In the genomic region with DNA sequence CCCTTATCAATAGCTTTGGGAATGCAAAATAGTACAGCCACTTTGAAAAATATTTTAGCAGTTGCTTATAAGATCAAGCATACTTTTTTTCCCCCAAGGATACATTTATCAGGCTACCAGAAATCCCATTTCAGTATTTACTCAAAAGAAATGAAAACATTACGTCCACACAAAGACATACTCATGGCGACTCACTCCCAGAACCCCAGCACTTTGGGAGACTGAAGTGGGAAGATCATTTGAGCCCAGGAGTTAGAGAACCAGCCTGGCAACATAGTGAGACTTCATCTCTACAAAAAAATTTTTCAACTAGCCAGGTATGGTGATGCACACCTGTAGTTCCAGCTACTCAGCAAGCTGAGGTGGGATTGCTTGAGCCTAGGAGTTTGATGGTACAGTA, we compare ENCODE assay signal across 2 cellular contexts.
TF ChIP-seq lines count a peak whose summit lies in the region.

No MANE protein-coding gene starts in this region.

TF ChIP-seq in A549, 52 proteins besides CTCF, POLR2A, EP300 and RAD21:
- TF ChIP-seq FOSL2 (IDR thresholded peaks at IDR 0.05) (no peak), FOSL2 (CRISPR knock-in tag; IDR thresholded peaks at IDR 0.05) (peak; percentile 24; the same call in 1 of the 2 replicates), USF2 (IDR thresholded peaks at IDR 0.05) (no peak)

TF ChIP-seq in IMR-90, 13 proteins besides CTCF, POLR2A, EP300 and RAD21:
- no peak for TF ChIP-seq USF2 (IDR thresholded peaks at IDR 0.05; ENCODE audit: low read depth, low read length)
- TF ChIP-seq RCOR1 (IDR thresholded peaks at IDR 0.05; ENCODE audit: insufficient replicate concordance, low read length) = no peak
- TF ChIP-seq CEBPB (IDR thresholded peaks at IDR 0.05; ENCODE audit: low read depth, low read length) = no peak
- no peak for TF ChIP-seq SMC3 (IDR thresholded peaks at IDR 0.05; ENCODE audit: low read depth, low read length)
- no peak for TF ChIP-seq NFE2L2 (IDR thresholded peaks at IDR 0.05; ENCODE audit: low read depth, low read length)
- TF ChIP-seq FOS (IDR thresholded peaks at IDR 0.05; ENCODE audit: low read depth, low read length) = no peak
- TF ChIP-seq MAFK (IDR thresholded peaks at IDR 0.05; ENCODE audit: low read depth, low read length) = no peak
- no peak for TF ChIP-seq RFX5 (IDR thresholded peaks at IDR 0.05; ENCODE audit: low read depth, low read length)
- no peak for TF ChIP-seq BHLHE40 (IDR thresholded peaks at IDR 0.05; ENCODE audit: low read depth, low read length)
TF ChIP-seq in IMR-90: peak in this region for 0.
